ENCODE assay signal across 3 cellular contexts in the genomic region with DNA sequence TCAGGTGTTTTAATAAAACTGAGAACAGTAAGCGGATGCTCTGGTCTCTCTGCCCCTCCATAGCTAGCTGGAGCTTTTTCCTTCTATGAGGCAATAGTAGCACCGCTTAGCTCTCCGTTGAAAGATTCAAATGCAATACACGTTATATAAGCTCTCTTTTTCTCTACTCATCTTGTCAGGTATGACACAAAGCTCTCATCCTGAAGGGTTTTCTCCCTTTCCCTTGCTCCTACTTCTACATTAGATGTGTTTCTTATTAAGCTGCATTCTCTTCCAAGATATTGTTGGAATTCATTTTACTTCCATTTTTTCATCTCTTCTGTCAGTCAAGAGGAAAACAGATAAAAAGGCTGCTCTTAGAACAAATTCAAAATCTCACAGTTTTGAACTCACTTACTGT.
"Had no signal": no experiment of that assay in that cellular context is flagged by ENCODE, and none has a peak within 500 bp of the region (broad histone marks: within the 10 kb centered on the region; RNA-seq: fewer than 3 reads in every experiment).

No MANE protein-coding gene starts in this region.

- H3K4me3 ChIP-seq: GM12878 had no signal

- DNase-seq: GDM1, GF-D8 had no signal

- ATAC-seq: GM12878 had no signal
